In genomic region chr1:205493241-205494085, GRCh38 we compare ENCODE assay signal across 9 cellular contexts. TPM values are rescaled to one million over a fixed set of nuclear protein-coding genes. Genes with fewer than 3 reads are reported as not detected.
DNase-seq lines count a peak whose midpoint lies in the region; ATAC-seq and TF ChIP-seq lines count a peak whose summit lies in the region.
"Had no signal": no experiment of that assay in that cellular context is flagged by ENCODE, and none has a peak within 500 bp of the region (broad histone marks: within the 10 kb centered on the region; RNA-seq: fewer than 3 reads in every experiment).

No MANE protein-coding gene starts in this region.

- H3K4me3 Mint-ChIP-seq in T-helper 17 cell, result no peak overlapping the region
- H3K4me3 Mint-ChIP-seq: B cell had no signal

- peak; percentile 32 to 48 for DNase-seq in NCI-H524 (lab: John Stamatoyannopoulos, UW)
- DNase-seq in NCI-H524 treated with DMSO at 0.1 percent for 48 hours (lab: John Stamatoyannopoulos, UW), result no peak
- no peak for DNase-seq in T-helper 17 cell
- peak in 1 of 2 donors; percentile 34 for DNase-seq in heart right ventricle
- DNase-seq in stomach, result peak; percentile 28
- DNase-seq in activated effector memory CD4-positive, alpha-beta T cell treated with anti-CD3 and anti-CD28 coated beads, Interleukin-2, amount 50 U/mL, for 16 hours, result no peak

- no peak overlapping the region for H3K27ac Mint-ChIP-seq in T-helper 17 cell
- H3K27ac Mint-ChIP-seq: B cell had no signal

- H3K4me1 ChIP-seq in heart right ventricle (peaks cover 9 to 55% (median 26%) of the 10 kb centered on the region in 9 donors), stomach (peaks cover 17 to 63% (median 30%) of the 10 kb centered on the region in 4 donors)

- TF ChIP-seq POLR2A in stomach (IDR thresholded peaks at IDR 0.05), result no peak

- peak overlapping the region in 9 of 10 donors; percentile 10 to 62 (median 35) for H3K27ac ChIP-seq in heart right ventricle
- peak overlapping the region in 4 of 5 donors; percentile 31 to 71 (median 49) for H3K27ac ChIP-seq in stomach

- no peaks in the 10 kb centered on the region for H3K4me1 Mint-ChIP-seq in T-helper 17 cell
- H3K4me1 Mint-ChIP-seq: B cell had no signal

- H3K27me3 ChIP-seq in heart right ventricle, result peaks cover 0 to 3% (median 0%) of the 10 kb centered on the region in 7 donors
- H3K27me3 ChIP-seq in stomach, result peaks cover 0 to 28% (median 0%) of the 10 kb centered on the region in 3 donors

- ATAC-seq in T-helper 17 cell, result peak; percentile 20
- ATAC-seq in heart right ventricle, result peak; percentile 21 to 75 (median 50)
- ATAC-seq in GM18517 (IDR thresholded peaks at IDR 0.05; ENCODE audit: unreplicated experiment), result no peak
- ATAC-seq in HG03442 (IDR thresholded peaks at IDR 0.05; ENCODE audit: unreplicated experiment), result no peak

- WGBS in heart right ventricle, 2 donors, result 39 to 46% methylated on average over 11 of the region's 11 CpGs
- 44 to 58% (median 50%) methylated on average over 10 to 11 of the region's 11 CpGs for WGBS in stomach, 5 donors

- H3K36me3 ChIP-seq in heart right ventricle (no peaks in the 10 kb centered on the region), stomach (no peaks in the 10 kb centered on the region)

- H3K36me3 Mint-ChIP-seq in T-helper 17 cell (ENCODE audit: low read depth), result no peaks in the 10 kb centered on the region

- TF ChIP-seq EP300 in stomach (IDR thresholded peaks at IDR 0.05), result no peak

- no peak for TF ChIP-seq CTCF in heart right ventricle (IDR thresholded peaks at IDR 0.05)
- TF ChIP-seq CTCF in stomach (IDR thresholded peaks at IDR 0.05), result no peak

- intact Hi-C loops in heart right ventricle (cut with DNase I) (loop anchor here in 1 of 10 donors (2.0 kb wide), 1 partner anchor 25 kb away; no protein-coding TSS in a partner anchor), stomach (cut with DNase I; ENCODE audit: low total_unique reads) (no loop called here)

- H3K4me3 ChIP-seq in heart right ventricle (no peak overlapping the region), stomach (no peak overlapping the region)

- H3K27me3 Mint-ChIP-seq in T-helper 17 cell, result peaks cover 49% of the 10 kb centered on the region

- H3K9me3 ChIP-seq in T-helper 17 cell (ENCODE audit: control insufficient read depth, low read length, poor library complexity, severe bottlenecking) (no peaks in the 10 kb centered on the region), heart right ventricle (no peaks in the 10 kb centered on the region), stomach (no peaks in the 10 kb centered on the region)

RNA-seq across cellular contexts. Expression of gene CDK18, which starts 11.0 kb away (rescaled TPM):
- 1 to 10 TPM in 1 of 2 donors, under 1 TPM in 1; 0.94 to 1.7 TPM for total RNA-seq in T-helper 17 cell
- 100 to 1,000 TPM; 122 to 199 (median 164) TPM for total RNA-seq in heart right ventricle
- 100 to 1,000 TPM in 1 of 2 donors, 10 to 100 TPM in 1; 41.4 to 156 TPM for polyA plus RNA-seq in heart right ventricle
- total RNA-seq in stomach, result 100 to 1,000 TPM in 1 of 5 donors, 10 to 100 TPM in 3, 1 to 10 TPM in 1; 3.7 to 174 (median 57.2) TPM
- polyA plus RNA-seq in stomach, result 10 to 100 TPM; 17.2 to 34.8 (median 22.0) TPM

RNA-seq across cellular contexts. Expression of gene BLACAT1, which starts 37.6 kb away (rescaled TPM):
- under 1 TPM; 0.10 TPM for total RNA-seq in T-helper 17 cell
- under 1 TPM in 1 of 10 donors, not detected in 9; 0.15 TPM for total RNA-seq in heart right ventricle
- not detected for polyA plus RNA-seq in heart right ventricle
- total RNA-seq in stomach, result under 1 TPM in 1 of 5 donors, not detected in 4; 0.37 TPM
- under 1 TPM in 1 of 3 donors, not detected in 2; 0.43 TPM for polyA plus RNA-seq in stomach
- total RNA-seq: B cell had no signal

Comparison
In these comparisons a context has a peak if more than half of its experiments do, and no peak if none do; other contexts are left out.
1. DNase-seq: peak in NCI-H524 (2 of 2) and stomach (single experiment); none in NCI-H524 treated with DMSO at 0.1 percent for 48 hours (single experiment), T-helper 17 cell (0 of 3) and activated effector memory CD4-positive, alpha-beta T cell treated with anti-CD3 and anti-CD28 coated beads, Interleukin-2, amount 50 U/mL, for 16 hours (single experiment).
2. ATAC-seq: peak in T-helper 17 cell (single experiment) and heart right ventricle (8 of 8); none in GM18517 (single experiment) and HG03442 (single experiment).